24 cellular contexts compared by ENCODE assay signal in genomic region chr14:66918527-66918926, GRCh38.
A peak's percentile ranks its signal among the peaks of the same experiment; 100 is the strongest.
DNase-seq lines count a peak whose midpoint lies in the region; ATAC-seq, FAIRE-seq and TF ChIP-seq lines count a peak whose summit lies in the region.
"Had no signal": no experiment of that assay in that cellular context is flagged by ENCODE, and none has a peak within 500 bp of the region (broad histone marks: within the 10 kb centered on the region; RNA-seq: fewer than 3 reads in every experiment).

No MANE protein-coding gene starts in this region.

- FAIRE-seq in HTR-8/SVneo (lab: Jason Lieb, UNC) = peak; percentile 94
- FAIRE-seq: A549, G401.6, GM12892, H1 had no signal

- intact Hi-C loops in Caco-2 (cut with micrococcal nuclease; ENCODE audit: unreplicated experiment) = loop anchor here (1.0 to 10.0 kb wide), 3 partner anchors 14 to 216 kb away; no protein-coding TSS in a partner anchor

- DNase-seq in Caco-2 = peak; percentile 40 to 50
- DNase-seq in HTR-8/SVneo (ENCODE audit: insufficient read length, low spot score) = no peak
- peak; percentile 55 for DNase-seq in islet precursor cell
- DNase-seq: 8988T; ACHN; AML-193; BE2C; Calu3; CD4-positive, alpha-beta T cell; CD8-positive, alpha-beta memory T cell; DMS53; DMS79 treated with DMSO at 0.1 percent for 48 hours; GM23248; H7; HCEC 1CT had no signal

- no peak overlapping the region for H3K27ac Mint-ChIP-seq in Caco-2 (ENCODE audit: unreplicated experiment)
- H3K27ac Mint-ChIP-seq: CD14-positive monocyte; CD4-positive, alpha-beta T cell; CD8-positive, alpha-beta memory T cell had no signal

- H3K27me3 ChIP-seq in Caco-2 (replicated peaks; ENCODE audit: control insufficient read depth, insufficient read depth, low read length) = no peaks in the 10 kb centered on the region
- H3K27me3 ChIP-seq: BE2C; BLaER1 treated with 17β-estradiol and CSF1 and Interleukin-3, amounts not matched to agents 10 nM and 100 nM had no signal

- POLR2A ChIA-PET in Caco-2 (lab: Charles Lee) = no interaction called here

- no peak overlapping the region for H3K4me3 Mint-ChIP-seq in Caco-2 (ENCODE audit: unreplicated experiment)
- H3K4me3 Mint-ChIP-seq: CD14-positive monocyte; CD4-positive, alpha-beta T cell; CD8-positive, alpha-beta memory T cell had no signal

- ATAC-seq in GM21381 (IDR thresholded peaks at IDR 0.05; ENCODE audit: unreplicated experiment) (no peak), GM18907 (IDR thresholded peaks at IDR 0.05; ENCODE audit: unreplicated experiment) (no peak), esophagus mucosa (no peak)
- ATAC-seq: A549 had no signal

- H3K9me3 ChIP-seq in Caco-2 = no peaks in the 10 kb centered on the region
- H3K9me3 ChIP-seq: A549; BE2C; BLaER1 treated with 17β-estradiol and CSF1 and Interleukin-3, amounts not matched to agents 10 nM and 100 nM had no signal

- H3K4me1 Mint-ChIP-seq in Caco-2 (ENCODE audit: low read depth, unreplicated experiment) = peaks cover 16% of the 10 kb centered on the region
- H3K4me1 Mint-ChIP-seq: CD14-positive monocyte; CD8-positive, alpha-beta memory T cell had no signal

- H3K36me3 ChIP-seq in Caco-2 (ENCODE audit: control insufficient read depth, insufficient read depth, low read length) = no peaks in the 10 kb centered on the region; the same call in 1 of the 2 replicates
- H3K36me3 ChIP-seq: BE2C had no signal

- H3K9me3 Mint-ChIP-seq in Caco-2 (ENCODE audit: unreplicated experiment) = no peaks in the 10 kb centered on the region

- H3K36me3 Mint-ChIP-seq in Caco-2 (ENCODE audit: insufficient read depth, unreplicated experiment) = no peaks in the 10 kb centered on the region

- CTCF ChIA-PET in Caco-2 (lab: Charles Lee) = interaction anchor here (0.6 kb wide), 1 partner anchor 613 kb away, joined by 9 read pairs; no protein-coding TSS in a partner anchor

- peaks cover 26% of the 10 kb centered on the region for H3K4me1 ChIP-seq in Caco-2
- H3K4me1 ChIP-seq: A549; BE2C; BLaER1 treated with 17β-estradiol and CSF1 and Interleukin-3, amounts not matched to agents 10 nM and 100 nM had no signal

- no peaks in the 10 kb centered on the region for H3K27me3 Mint-ChIP-seq in Caco-2 (ENCODE audit: insufficient read depth, unreplicated experiment)
- H3K27me3 Mint-ChIP-seq: CD4-positive, alpha-beta T cell; CD8-positive, alpha-beta memory T cell had no signal

- BruUV-seq in Caco-2 (replicated peaks; lab: Mats Ljungman, UMichigan) = no TSS peak

- H3K4me3 ChIP-seq in Caco-2 (ENCODE audit: low read depth, low read length) = no peak overlapping the region
- H3K4me3 ChIP-seq: A549; BLaER1 treated with 17β-estradiol and CSF1 and Interleukin-3, amounts not matched to agents 10 nM and 100 nM; GM23248 had no signal

- no peak for TF ChIP-seq CTCF in Caco-2 (IDR thresholded peaks at IDR 0.05; ENCODE audit: insufficient read depth in 1 of 2, low read depth in 1 of 2, low read length in 1 of 2, severe bottlenecking in 1 of 2, unreplicated experiment in 1 of 2)
